1 cellular context compared by ENCODE assay signal in the genomic region with DNA sequence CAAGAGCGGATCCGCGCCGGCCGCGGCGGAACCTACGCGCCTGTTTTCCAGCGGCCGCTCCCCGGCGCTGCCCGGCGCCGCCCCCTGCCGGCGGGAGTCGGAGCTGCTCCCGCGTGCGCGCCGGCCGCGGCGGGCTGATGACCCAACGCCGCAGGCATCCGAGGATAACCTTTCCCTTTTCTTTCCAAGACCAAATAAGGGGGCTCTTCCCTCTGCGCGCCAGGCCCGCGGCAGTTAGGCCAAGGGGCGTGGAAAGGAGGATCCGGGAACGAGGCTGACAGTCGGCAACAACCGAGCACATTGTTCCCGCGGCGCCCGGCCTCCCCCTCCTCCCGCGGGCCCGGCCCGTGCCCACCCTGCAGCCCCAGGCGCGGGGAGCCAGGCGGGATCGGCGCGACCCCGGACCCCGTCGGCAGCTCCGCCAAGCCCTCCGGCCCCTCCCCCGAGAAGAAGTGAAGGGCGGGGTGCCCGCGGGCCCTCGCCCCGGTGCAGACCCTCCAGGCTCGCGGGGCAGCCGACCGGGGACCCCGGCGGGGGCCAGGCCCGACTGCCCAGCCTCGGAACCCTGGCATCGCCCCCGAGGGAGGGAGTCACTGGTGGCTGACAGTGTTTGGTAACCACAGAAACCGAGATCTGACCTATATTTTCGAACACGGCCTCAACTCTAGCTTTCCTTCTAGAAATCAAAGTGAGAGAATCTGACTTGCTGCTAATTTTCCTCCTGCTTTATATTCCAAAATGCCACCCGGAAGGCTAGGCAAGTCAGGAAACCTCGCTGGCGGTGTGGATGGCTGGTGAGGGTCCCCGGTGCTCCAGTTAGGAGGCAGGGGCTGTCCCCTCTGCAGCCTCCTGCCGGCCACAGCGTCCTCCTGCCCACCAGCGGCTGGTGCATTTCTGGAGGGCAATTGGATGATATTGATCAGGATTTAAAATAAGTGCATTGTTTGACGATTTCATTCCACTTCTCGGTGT.
TF ChIP-seq lines count a peak whose summit lies in the region.

No MANE protein-coding gene starts in this region.

TF ChIP-seq in HEK293, 187 proteins besides CTCF, POLR2A, EP300 and RAD21 (continued from another document):
- TF ChIP-seq, protein P1, sequence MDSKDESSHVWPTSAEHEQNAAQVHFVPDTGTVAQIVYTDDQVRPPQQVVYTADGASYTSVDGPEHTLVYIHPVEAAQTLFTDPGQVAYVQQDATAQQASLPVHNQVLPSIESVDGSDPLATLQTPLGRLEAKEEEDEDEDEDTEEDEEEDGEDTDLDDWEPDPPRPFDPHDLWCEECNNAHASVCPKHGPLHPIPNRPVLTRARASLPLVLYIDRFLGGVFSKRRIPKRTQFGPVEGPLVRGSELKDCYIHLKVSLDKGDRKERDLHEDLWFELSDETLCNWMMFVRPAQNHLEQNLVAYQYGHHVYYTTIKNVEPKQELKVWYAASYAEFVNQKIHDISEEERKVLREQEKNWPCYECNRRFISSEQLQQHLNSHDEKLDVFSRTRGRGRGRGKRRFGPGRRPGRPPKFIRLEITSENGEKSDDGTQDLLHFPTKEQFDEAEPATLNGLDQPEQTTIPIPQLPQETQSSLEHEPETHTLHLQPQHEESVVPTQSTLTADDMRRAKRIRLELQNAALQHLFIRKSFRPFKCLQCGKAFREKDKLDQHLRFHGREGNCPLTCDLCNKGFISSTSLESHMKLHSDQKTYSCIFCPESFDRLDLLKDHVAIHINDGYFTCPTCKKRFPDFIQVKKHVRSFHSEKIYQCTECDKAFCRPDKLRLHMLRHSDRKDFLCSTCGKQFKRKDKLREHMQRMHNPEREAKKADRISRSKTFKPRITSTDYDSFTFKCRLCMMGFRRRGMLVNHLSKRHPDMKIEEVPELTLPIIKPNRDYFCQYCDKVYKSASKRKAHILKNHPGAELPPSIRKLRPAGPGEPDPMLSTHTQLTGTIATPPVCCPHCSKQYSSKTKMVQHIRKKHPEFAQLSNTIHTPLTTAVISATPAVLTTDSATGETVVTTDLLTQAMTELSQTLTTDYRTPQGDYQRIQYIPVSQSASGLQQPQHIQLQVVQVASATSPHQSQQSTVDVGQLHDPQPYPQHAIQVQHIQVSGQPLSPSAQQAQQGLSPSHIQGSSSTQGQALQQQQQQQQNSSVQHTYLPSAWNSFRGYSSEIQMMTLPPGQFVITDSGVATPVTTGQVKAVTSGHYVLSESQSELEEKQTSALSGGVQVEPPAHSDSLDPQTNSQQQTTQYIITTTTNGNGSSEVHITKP (tag by site-specific recombination; IDR thresholded peaks at IDR 0.05): no peak
